ENCODE assay signal across 35 cellular contexts in genomic region chr2:86507600-86507999, GRCh38.
"Had no signal": no experiment of that assay in that cellular context is flagged by ENCODE, and none has a peak within 500 bp of the region (broad histone marks: within the 10 kb centered on the region; RNA-seq: fewer than 3 reads in every experiment).

No MANE protein-coding gene starts in this region.

- H3K9me3 Mint-ChIP-seq: activated CD4-positive, alpha-beta memory T cell treated with anti-CD3 and anti-CD28 coated beads for 36 hours; activated naive CD4-positive, alpha-beta T cell treated with anti-CD3 and anti-CD28 coated beads, Interleukin-2, amount 10 ng/mL, durations not matched to agents 7 days and 5 days had no signal

- H3K27me3 Mint-ChIP-seq: activated B cell treated with CpG ODN at 0.5 μM for 24 hours; activated CD4-positive, alpha-beta memory T cell treated with anti-CD3 and anti-CD28 coated beads for 36 hours; activated CD8-positive, alpha-beta memory T cell treated with anti-CD3 and anti-CD28 coated beads, Interleukin-2, amount 10 ng/mL, durations not matched to agents 7 days and 5 days; activated naive CD4-positive, alpha-beta T cell treated with anti-CD3 and anti-CD28 coated beads, Interleukin-2, amount 10 ng/mL, durations not matched to agents 7 days and 5 days; activated naive CD8-positive, alpha-beta T cell treated with anti-CD3 and anti-CD28 coated beads, Interleukin-2, amount 10 ng/mL, durations not matched to agents 7 days and 5 days had no signal

- DNase-seq: activated B cell treated with CpG ODN at 0.5 μM for 24 hours; activated CD4-positive, alpha-beta memory T cell treated with anti-CD3 and anti-CD28 coated beads for 36 hours; activated CD4-positive, alpha-beta T cell treated with anti-CD3 and anti-CD28 coated beads for 4 hours; activated CD4-positive, alpha-beta T cell treated with anti-CD3 and anti-CD28 coated beads, Interleukin-2, amount 50 U/mL, for 1 hour; activated CD4-positive, CD25-positive, alpha-beta regulatory T cell treated with anti-CD3 and anti-CD28 coated beads, Interleukin-2, amount 50 U/mL, for 72 hours; activated CD8-positive, alpha-beta memory T cell treated with anti-CD3 and anti-CD28 coated beads for 24 hours; activated CD8-positive, alpha-beta memory T cell treated with anti-CD3 and anti-CD28 coated beads, Interleukin-2, amount 10 ng/mL, durations not matched to agents 7 days and 5 days; activated CD8-positive, alpha-beta memory T cell treated with anti-CD3 and anti-CD28 coated beads, Interleukin-2, amount 50 U/mL, for 48 hours; activated effector memory CD4-positive, alpha-beta T cell treated with Interleukin-2 at 50 U/mL for 16 hours; activated naive CD4-positive, alpha-beta T cell treated with anti-CD3 and anti-CD28 coated beads, Interleukin-2, amount 10 ng/mL, durations not matched to agents 7 days and 5 days; activated naive CD8-positive, alpha-beta T cell treated with anti-CD3 and anti-CD28 coated beads, Interleukin-2, amount 10 ng/mL, durations not matched to agents 7 days and 5 days; activated T-cell treated with anti-CD3 and anti-CD28 coated beads, Interleukin-2, amount 50 U/mL, for 48 hours; amygdala; NCI-H1092 treated with DMSO at 0.1 percent for 48 hours; NCI-H1417; NCI-H146; NCI-H187; NCI-H2029 treated with DMSO at 0.1 percent for 48 hours; NCI-H2107; NCI-H2171; NCI-H510A; NCI-H526; NCI-H748 treated with DMSO at 0.1 percent for 48 hours; NK-92 treated with Interleukin-12 subunit alpha and Interleukin-12 subunit beta, amount 100 ng/mL, for 24 hours; PC-3; Peyer's patch; RPMI8226; SW 1271; T-helper 1 cell; T-helper 2 cell; T-helper 9 cell had no signal

- ATAC-seq: activated CD8-positive, alpha-beta memory T cell treated with anti-CD3 and anti-CD28 coated beads, Interleukin-2, amount 10 ng/mL, durations not matched to agents 7 days and 5 days; PC-3 had no signal

- H3K27ac Mint-ChIP-seq: activated B cell treated with CpG ODN at 0.5 μM for 24 hours; activated CD4-positive, alpha-beta memory T cell treated with anti-CD3 and anti-CD28 coated beads for 36 hours; activated CD8-positive, alpha-beta memory T cell treated with anti-CD3 and anti-CD28 coated beads, Interleukin-2, amount 10 ng/mL, durations not matched to agents 7 days and 5 days; activated naive CD4-positive, alpha-beta T cell treated with anti-CD3 and anti-CD28 coated beads, Interleukin-2, amount 10 ng/mL, durations not matched to agents 7 days and 5 days; activated naive CD8-positive, alpha-beta T cell treated with anti-CD3 and anti-CD28 coated beads, Interleukin-2, amount 10 ng/mL, durations not matched to agents 7 days and 5 days had no signal

- H3K4me3 ChIP-seq: ascending aorta, cardiac muscle cell, Peyer's patch had no signal

- H3K4me1 ChIP-seq: ascending aorta, Peyer's patch had no signal

- H3K36me3 ChIP-seq: cardiac muscle cell had no signal

- H3K27ac ChIP-seq: ascending aorta, cardiac muscle cell, KMS-11, Peyer's patch, VCaP had no signal

- H3K27me3 ChIP-seq: ascending aorta, cardiac muscle cell, Peyer's patch had no signal

- H3K4me2 ChIP-seq: KMS-11 had no signal

- H3K4me1 Mint-ChIP-seq: activated B cell treated with CpG ODN at 0.5 μM for 24 hours; activated CD8-positive, alpha-beta memory T cell treated with anti-CD3 and anti-CD28 coated beads, Interleukin-2, amount 10 ng/mL, durations not matched to agents 7 days and 5 days; activated naive CD4-positive, alpha-beta T cell treated with anti-CD3 and anti-CD28 coated beads, Interleukin-2, amount 10 ng/mL, durations not matched to agents 7 days and 5 days had no signal

- H3K9me3 ChIP-seq: ascending aorta, Peyer's patch had no signal

- H3K4me3 Mint-ChIP-seq: activated B cell treated with CpG ODN at 0.5 μM for 24 hours; activated CD4-positive, alpha-beta memory T cell treated with anti-CD3 and anti-CD28 coated beads for 36 hours; activated CD8-positive, alpha-beta memory T cell treated with anti-CD3 and anti-CD28 coated beads, Interleukin-2, amount 10 ng/mL, durations not matched to agents 7 days and 5 days; activated naive CD4-positive, alpha-beta T cell treated with anti-CD3 and anti-CD28 coated beads, Interleukin-2, amount 10 ng/mL, durations not matched to agents 7 days and 5 days; activated naive CD8-positive, alpha-beta T cell treated with anti-CD3 and anti-CD28 coated beads, Interleukin-2, amount 10 ng/mL, durations not matched to agents 7 days and 5 days had no signal
